Comparison of ENCODE assay signal across 20 cellular contexts in genomic region chr1:231393668-231394067, GRCh38. TPM values are rescaled to one million over a fixed set of nuclear protein-coding genes. Genes with fewer than 3 reads are reported as not detected.
DNase-seq lines count a peak whose midpoint lies in the region; ATAC-seq, FAIRE-seq and TF ChIP-seq lines count a peak whose summit lies in the region.
"Had no signal": no experiment of that assay in that cellular context is flagged by ENCODE, and none has a peak within 500 bp of the region (broad histone marks: within the 10 kb centered on the region; RNA-seq: fewer than 3 reads in every experiment).

No MANE protein-coding gene starts in this region.

- H2AFZ ChIP-seq in HCT116 (ENCODE audit: low read depth, low read length, poor library complexity, severe bottlenecking) (no peak overlapping the region), endothelial cell of umbilical vein (ENCODE audit: low read depth, low read length) (no peak overlapping the region)
- H2AFZ ChIP-seq: GM23338 had no signal

- H3K36me3 ChIP-seq in A673 (ENCODE audit: insufficient read depth, low read length, poor library complexity, severe bottlenecking) (no peaks in the 10 kb centered on the region), HCT116 (ENCODE audit: control insufficient read depth in 1 of 2, insufficient read depth in 2 of 2, low read length in 2 of 2) (no peaks in the 10 kb centered on the region; a peak in 1 of 4 replicates), endothelial cell of umbilical vein (ENCODE audit: control insufficient read depth in 2 of 2, extremely low read depth in 1 of 2, insufficient read depth in 2 of 2, low read length in 2 of 2) (no peaks in the 10 kb centered on the region), HAP-1 (replicated peaks) (peaks cover 4% of the 10 kb centered on the region; the same call in 1 of the 2 replicates)
- H3K36me3 ChIP-seq: BE2C, brain microvascular endothelial cell had no signal

- FAIRE-seq in endothelial cell of umbilical vein (lab: Jason Lieb, UNC) (no peak), HTR-8/SVneo (lab: Jason Lieb, UNC) (no peak)

- H3K4me3 Mint-ChIP-seq in nephron: no peak overlapping the region
- H3K4me3 Mint-ChIP-seq: activated CD4-positive, alpha-beta T cell treated with anti-CD3 and anti-CD28 coated beads, Interleukin-2, amount 10 ng/mL, durations not matched to agents 7 days and 5 days; GM23338 had no signal

- BruUV-seq in A673 (replicated peaks; lab: Mats Ljungman, UMichigan): no TSS peak
- no TSS peak for BruUV-seq in HCT116 (replicated peaks; lab: Mats Ljungman, UMichigan)
- no TSS peak for BruUV-seq in endothelial cell of umbilical vein (replicated peaks; lab: Mats Ljungman, UMichigan)

- H3K9me3 ChIP-seq in A673 (ENCODE audit: low read depth, low read length, poor library complexity, severe bottlenecking): no peaks in the 10 kb centered on the region
- H3K9me3 ChIP-seq in HCT116 (ENCODE audit: control insufficient read depth in 1 of 2, insufficient read depth in 1 of 2, low read depth in 1 of 2, low read length in 2 of 2): no peaks in the 10 kb centered on the region
- no peaks in the 10 kb centered on the region for H3K9me3 ChIP-seq in endothelial cell of umbilical vein (replicated peaks; ENCODE audit: control insufficient read depth, insufficient read depth, low read length)
- no peaks in the 10 kb centered on the region for H3K9me3 ChIP-seq in HAP-1
- H3K9me3 ChIP-seq: BE2C had no signal

- no peak for TF ChIP-seq RAD21 in HCT116 (IDR thresholded peaks at IDR 0.05; ENCODE audit: low read depth)

- H3K9me1 ChIP-seq in endothelial cell of umbilical vein (replicated peaks; ENCODE audit: control insufficient read depth, extremely low read depth, insufficient read depth, low read length): no peaks in the 10 kb centered on the region

- H3K36me3 Mint-ChIP-seq in nephron (ENCODE audit: low read depth): peaks cover 6% of the 10 kb centered on the region

- peak overlapping the region; percentile 37 for H3K27ac ChIP-seq in A673 (ENCODE audit: low read depth, low read length, poor library complexity, severe bottlenecking)
- no peak overlapping the region for H3K27ac ChIP-seq in HCT116 (ENCODE audit: low read depth, low read length)
- peak overlapping the region; percentile 31 for H3K27ac ChIP-seq in endothelial cell of umbilical vein (ENCODE audit: insufficient read depth, low read depth, low read length)
- H3K27ac ChIP-seq: brain microvascular endothelial cell, SK-N-MC had no signal

- in situ Hi-C loops in HAP-1 (cut with MboI; ENCODE audit: low sequenced_read_pairs): no loop called here

- H3K9me2 ChIP-seq in HCT116 (ENCODE audit: insufficient read depth): no peaks in the 10 kb centered on the region

- intact Hi-C loops in A673 (cut with micrococcal nuclease; ENCODE audit: unreplicated experiment): no loop called here
- intact Hi-C loops in HCT116 (cut with micrococcal nuclease): no loop called here
- intact Hi-C loops in endothelial cell of umbilical vein (cut with micrococcal nuclease): loop anchor here (10.0 kb wide), 1 partner anchor 431 kb away; no protein-coding TSS in a partner anchor

- H3K27me3 Mint-ChIP-seq in nephron (ENCODE audit: low read depth): no peaks in the 10 kb centered on the region
- H3K27me3 Mint-ChIP-seq: activated CD4-positive, alpha-beta T cell treated with anti-CD3 and anti-CD28 coated beads, Interleukin-2, amount 10 ng/mL, durations not matched to agents 7 days and 5 days had no signal

- RAD21 ChIA-PET in HCT116 (lab: Charles Lee; ENCODE audit: low non-redundant PET in 1 of 2, low total read pairs in 2 of 2, uncharacterized antibody in 2 of 2, unreplicated experiment in 2 of 2): no interaction called here

- H4K20me1 ChIP-seq in HCT116 (ENCODE audit: insufficient read depth): peaks cover 6% of the 10 kb centered on the region; the same call in 1 of the 2 replicates
- no peaks in the 10 kb centered on the region for H4K20me1 ChIP-seq in endothelial cell of umbilical vein (replicated peaks; ENCODE audit: control insufficient read depth, extremely low read depth, insufficient read depth, low read length)

- H3K4me2 ChIP-seq in HCT116 (ENCODE audit: low read length) (peak overlapping the region; percentile 5; the same call in 1 of the 2 replicates), endothelial cell of umbilical vein (ENCODE audit: insufficient read depth, low read length) (no peak overlapping the region)
- H3K4me2 ChIP-seq: GM23338 had no signal

- no peak for ATAC-seq in HCT116
- ATAC-seq: GM23338 had no signal

- H3K9ac ChIP-seq in HCT116 (ENCODE audit: low read length) (no peak overlapping the region), endothelial cell of umbilical vein (replicated peaks; ENCODE audit: extremely low read depth, insufficient read depth, low read length) (no peak overlapping the region)

- dilution Hi-C loops in endothelial cell of umbilical vein (cut with MboI; ENCODE audit: extremely low pct_ligation_motif_present, low sequenced_read_pairs): no loop called here

- POLR2A ChIA-PET in A673 (lab: Charles Lee; ENCODE audit: low non-redundant PET) (interaction anchor here (0.7 kb wide), 1 partner anchor 27 kb away, joined by 3 read pairs; no protein-coding TSS in a partner anchor), HCT116 (lab: Charles Lee) (no interaction called here), endothelial cell of umbilical vein (lab: Charles Lee) (interaction anchor here (0.6 kb wide), 1 partner anchor 8 kb away, joined by 4 read pairs; no protein-coding TSS in a partner anchor)

- CTCF ChIA-PET in A673 (lab: Charles Lee): no interaction called here
- CTCF ChIA-PET in HCT116 (lab: Charles Lee): no interaction called here
- CTCF ChIA-PET in endothelial cell of umbilical vein (lab: Charles Lee): interaction anchor here (0.6 to 2.0 kb wide), 6 partner anchors 13 to 191 kb away, joined by 3 to 7 read pairs (median 4); no protein-coding TSS in a partner anchor

- H3K4me1 Mint-ChIP-seq in nephron: peaks cover 31% of the 10 kb centered on the region

- DNase-seq in A673 (ENCODE audit: low spot score): no peak
- DNase-seq in HCT116 (ENCODE audit: low read depth, low spot score): no peak
- DNase-seq in endothelial cell of umbilical vein (ENCODE audit: low read depth, low spot score): no peak
- DNase-seq in HK-2 (ENCODE audit: unreplicated experiment): no peak
- DNase-seq in activated CD4-positive, CD25-positive, alpha-beta regulatory T cell (lab: John Stamatoyannopoulos, UW): no peak
- DNase-seq in HAP-1 (ENCODE audit: low spot score in 2 of 2): no peak
- DNase-seq in HTR-8/SVneo (ENCODE audit: insufficient read length, low spot score): no peak
- DNase-seq: activated CD4-positive, alpha-beta T cell treated with anti-CD3 and anti-CD28 coated beads, Interleukin-2, amount 10 ng/mL, durations not matched to agents 7 days and 5 days; activated naive CD4-positive, alpha-beta T cell treated with anti-CD3 and anti-CD28 coated beads, Interleukin-2, amount 50 U/mL, for 16 hours; BE2C; brain microvascular endothelial cell; DMS 273 treated with DMSO at 0.1 percent for 48 hours; KG1; NCI-H1048; NCI-H526; OCI-M1 had no signal

- TF ChIP-seq POLR2A in HCT116 (IDR thresholded peaks at IDR 0.05; ENCODE audit: borderline replicate concordance, extremely low read depth, insufficient read depth, insufficient read length) (no peak), endothelial cell of umbilical vein (IDR thresholded peaks at IDR 0.05; ENCODE audit: low read depth, low read length) (no peak)

- H3K27ac Mint-ChIP-seq in nephron: peak overlapping the region; percentile 7 to 16 (median 14)
- H3K27ac Mint-ChIP-seq: activated CD4-positive, alpha-beta T cell treated with anti-CD3 and anti-CD28 coated beads, Interleukin-2, amount 10 ng/mL, durations not matched to agents 7 days and 5 days; GM23338 had no signal

- H3K79me2 ChIP-seq in HCT116 (ENCODE audit: insufficient read depth, low read length) (peaks cover 98% of the 10 kb centered on the region), endothelial cell of umbilical vein (ENCODE audit: control insufficient read depth, insufficient read depth, low read length) (peaks cover 58% of the 10 kb centered on the region)

- no peak for TF ChIP-seq CTCF in A673 (conservative IDR thresholded peaks at IDR 0.05; ENCODE audit: low read depth, low read length)
- TF ChIP-seq CTCF in HCT116 (IDR thresholded peaks at IDR 0.05 in 2 of 3, conservative IDR thresholded peaks at IDR 0.05 in 1 of 3; ENCODE audit: borderline replicate concordance in 1 of 3, insufficient read depth in 1 of 3, low read depth in 2 of 3, low read length in 2 of 3): no peak
- no peak for TF ChIP-seq CTCF in endothelial cell of umbilical vein (IDR thresholded peaks at IDR 0.05; ENCODE audit: extremely low read depth in 1 of 2, insufficient read depth in 1 of 2, low read depth in 1 of 2, low read length in 2 of 2)
- no peak for TF ChIP-seq CTCF in nephron (IDR thresholded peaks at IDR 0.05; ENCODE audit: unreplicated experiment in 3 of 3)

- H3K4me1 ChIP-seq in A673 (ENCODE audit: insufficient read depth, low read length, poor library complexity, severe bottlenecking) (peaks cover 16% of the 10 kb centered on the region), HCT116 (ENCODE audit: control insufficient read depth in 1 of 2, insufficient read depth in 2 of 2, low read length in 2 of 2) (peaks cover 35 to 86% of the 10 kb centered on the region in 2 experiments), endothelial cell of umbilical vein (ENCODE audit: control insufficient read depth, extremely low read depth, insufficient read depth, low read length) (peaks cover 64% of the 10 kb centered on the region), HAP-1 (peaks cover 10% of the 10 kb centered on the region)

- no peaks in the 10 kb centered on the region for H3K9me3 Mint-ChIP-seq in nephron
- H3K9me3 Mint-ChIP-seq: activated CD4-positive, alpha-beta T cell treated with anti-CD3 and anti-CD28 coated beads, Interleukin-2, amount 10 ng/mL, durations not matched to agents 7 days and 5 days; GM23338 had no signal

- H3K27me3 ChIP-seq in A673 (replicated peaks; ENCODE audit: insufficient read depth, low read depth, low read length, poor library complexity): no peaks in the 10 kb centered on the region
- no peaks in the 10 kb centered on the region for H3K27me3 ChIP-seq in HCT116 (ENCODE audit: insufficient read depth, low read length)
- no peaks in the 10 kb centered on the region for H3K27me3 ChIP-seq in endothelial cell of umbilical vein (ENCODE audit: control insufficient read depth in 2 of 2, insufficient read depth in 2 of 2, low read length in 2 of 2)
- H3K27me3 ChIP-seq in HAP-1 (ENCODE audit: low read depth): no peaks in the 10 kb centered on the region
- H3K27me3 ChIP-seq: BE2C, brain microvascular endothelial cell had no signal

- H3K4me3 ChIP-seq in A673 (ENCODE audit: low read depth, low read length, poor library complexity, severe bottlenecking) (no peak overlapping the region), HCT116 (replicated peaks in 1 of 2; ENCODE audit: low read depth in 1 of 2, low read length in 2 of 2) (no peak overlapping the region), endothelial cell of umbilical vein (replicated peaks in 1 of 3; ENCODE audit: insufficient read depth in 1 of 3, low read depth in 1 of 3, low read length in 3 of 3) (no peak overlapping the region), HAP-1 (no peak overlapping the region)
- H3K4me3 ChIP-seq: GM23338, SK-N-MC, skin epidermis had no signal

RNA-seq across cellular contexts. Expression of gene EGLN1, which starts 28.4 kb away (rescaled TPM):
- 29.5 and 30.4 TPM in 2 replicates for total RNA-seq in A673 (2021)
- total RNA-seq in HCT116 (2021; ENCODE audit: unreplicated experiment): 27.1 TPM
- 21.8 and 28.5 TPM in 2 replicates for polyA plus RNA-seq in HCT116 (2012)
- 37.4 and 38.1 TPM in 2 replicates for total RNA-seq in endothelial cell of umbilical vein
- 11.5 and 13.7 TPM in 2 replicates for polyA plus RNA-seq in endothelial cell of umbilical vein
- polyA plus RNA-seq in endothelial cell of umbilical vein (2011; cell fraction: cytosol; rRNA removed): 20.9 and 21.9 TPM in 2 replicates
- polyA plus RNA-seq in endothelial cell of umbilical vein (2011; cell fraction: nucleus; rRNA removed): 11.2 and 16.1 TPM in 2 replicates
- 27.5 and 41.8 TPM in 2 replicates for polyA plus RNA-seq in endothelial cell of umbilical vein (2012)
- 37.8 and 52.4 TPM in 2 replicates for polyA minus RNA-seq in endothelial cell of umbilical vein
- 17.3 TPM for polyA minus RNA-seq in endothelial cell of umbilical vein (2011; cell fraction: cytosol; rRNA and poly(A)+ RNA removed)
- 19.1 and 21.3 TPM in 2 replicates for polyA minus RNA-seq in endothelial cell of umbilical vein (2011; cell fraction: nucleus; rRNA and poly(A)+ RNA removed)

RNA-seq across cellular contexts. Expression of gene SPRTN, which starts 55.6 kb away (rescaled TPM):
- total RNA-seq in A673 (2021): 21.6 and 27.2 TPM in 2 replicates
- 14.9 TPM for total RNA-seq in HCT116 (2021; ENCODE audit: unreplicated experiment)
- 6.3 and 6.4 TPM in 2 replicates for polyA plus RNA-seq in HCT116 (2012)
- 15.4 and 16.1 TPM in 2 replicates for total RNA-seq in endothelial cell of umbilical vein
- polyA plus RNA-seq in endothelial cell of umbilical vein: 10.6 and 15.4 TPM in 2 replicates
- polyA plus RNA-seq in endothelial cell of umbilical vein (2011; cell fraction: cytosol; rRNA removed): 6.8 and 9.8 TPM in 2 replicates
- polyA plus RNA-seq in endothelial cell of umbilical vein (2011; cell fraction: nucleus; rRNA removed): 17.2 and 26.5 TPM in 2 replicates
- 9.3 and 11.0 TPM in 2 replicates for polyA plus RNA-seq in endothelial cell of umbilical vein (2012)
- polyA minus RNA-seq in endothelial cell of umbilical vein: 23.3 and 24.3 TPM in 2 replicates
- 17.3 TPM for polyA minus RNA-seq in endothelial cell of umbilical vein (2011; cell fraction: cytosol; rRNA and poly(A)+ RNA removed)
- 48.4 and 54.6 TPM in 2 replicates for polyA minus RNA-seq in endothelial cell of umbilical vein (2011; cell fraction: nucleus; rRNA and poly(A)+ RNA removed)

RNA-seq across cellular contexts. Expression of gene EXOC8, which starts 56.0 kb away (rescaled TPM):
- total RNA-seq in A673 (2021): 13.0 and 13.8 TPM in 2 replicates
- total RNA-seq in HCT116 (2021; ENCODE audit: unreplicated experiment): 12.7 TPM
- 3.5 and 4.5 TPM in 2 replicates for polyA plus RNA-seq in HCT116 (2012)
- 12.6 and 13.2 TPM in 2 replicates for total RNA-seq in endothelial cell of umbilical vein
- 2.3 and 2.8 TPM in 2 replicates for polyA plus RNA-seq in endothelial cell of umbilical vein
- polyA plus RNA-seq in endothelial cell of umbilical vein (2011; cell fraction: cytosol; rRNA removed): 2.8 and 3.0 TPM in 2 replicates
- polyA plus RNA-seq in endothelial cell of umbilical vein (2011; cell fraction: nucleus; rRNA removed): 5.6 and 8.5 TPM in 2 replicates
- 5.6 and 7.1 TPM in 2 replicates for polyA plus RNA-seq in endothelial cell of umbilical vein (2012)
- polyA minus RNA-seq in endothelial cell of umbilical vein: 13.2 and 13.7 TPM in 2 replicates
- 8.3 TPM for polyA minus RNA-seq in endothelial cell of umbilical vein (2011; cell fraction: cytosol; rRNA and poly(A)+ RNA removed)
- polyA minus RNA-seq in endothelial cell of umbilical vein (2011; cell fraction: nucleus; rRNA and poly(A)+ RNA removed): 10.1 and 11.5 TPM in 2 replicates
